In genomic region chr6:37454420-37455125, GRCh38 we compare ENCODE assay signal across 19 cellular contexts. TPM values are rescaled to one million over a fixed set of nuclear protein-coding genes. Genes with fewer than 3 reads are reported as not detected.
DNase-seq lines count a peak whose midpoint lies in the region; ATAC-seq and TF ChIP-seq lines count a peak whose summit lies in the region.
"Had no signal": no experiment of that assay in that cellular context is flagged by ENCODE, and none has a peak within 500 bp of the region (broad histone marks: within the 10 kb centered on the region; RNA-seq: fewer than 3 reads in every experiment).

No MANE protein-coding gene starts in this region.

- in situ Hi-C loops in ACHN (cut with HindIII; ENCODE audit: low pct_ligation_motif_present, low pct_unique_long_range_greater_than_20kb, low sequenced_read_pairs) = no loop called here

- TF ChIP-seq CTCF in H9 (conservative IDR thresholded peaks at IDR 0.05) = no peak
- TF ChIP-seq CTCF in RWPE1 (conservative IDR thresholded peaks at IDR 0.05; ENCODE audit: low read depth) = no peak
- no peak for TF ChIP-seq CTCF in lower lobe of right lung (IDR thresholded peaks at IDR 0.05)
- no peak for TF ChIP-seq CTCF in right lobe of liver (IDR thresholded peaks at IDR 0.05)

- H3K27ac Mint-ChIP-seq in H9 = peak overlapping the region in 2 of 3 experiments; percentile 35 to 59; a peak in 1 of 7 replicates
- H3K27ac Mint-ChIP-seq: activated naive CD4-positive, alpha-beta T cell treated with anti-CD3 and anti-CD28 coated beads, Interleukin-2, amount 10 ng/mL, durations not matched to agents 7 days and 5 days; T-cell; WTC11 had no signal

- H3K36me3 Mint-ChIP-seq in H9 (ENCODE audit: insufficient read depth in 1 of 3, low read depth in 3 of 3) = peaks cover 18 to 75% (median 62%) of the 10 kb centered on the region in 3 experiments; a peak in 6 of 7 replicates

- peaks cover 4% of the 10 kb centered on the region in 2 experiments for H3K4me1 Mint-ChIP-seq in H9
- H3K4me1 Mint-ChIP-seq: WTC11 had no signal

- peaks cover 35% of the 10 kb centered on the region for H3K36me3 ChIP-seq in ACC112 (ENCODE audit: insufficient read depth, low read length)
- H3K36me3 ChIP-seq in lower lobe of right lung = peaks cover 98% of the 10 kb centered on the region
- H3K36me3 ChIP-seq in right lobe of liver = peaks cover 0 to 46% (median 11%) of the 10 kb centered on the region in 4 donors

- H3K4me1 ChIP-seq in ACC112 (ENCODE audit: control insufficient read depth, insufficient read depth, low read length, unreplicated experiment) (peaks cover 45% of the 10 kb centered on the region), H9 (ENCODE audit: insufficient read depth, low read length) (no peaks in the 10 kb centered on the region), lower lobe of right lung (no peaks in the 10 kb centered on the region), right lobe of liver (no peaks in the 10 kb centered on the region)

- H3K27me3 ChIP-seq in ACC112 (ENCODE audit: insufficient read depth, low read length) (no peaks in the 10 kb centered on the region), H9 (ENCODE audit: insufficient read depth, low read length) (no peaks in the 10 kb centered on the region), lower lobe of right lung (ENCODE audit: low read depth) (no peaks in the 10 kb centered on the region), right lobe of liver (no peaks in the 10 kb centered on the region)
- H3K27me3 ChIP-seq: brain microvascular endothelial cell had no signal

- no peak overlapping the region for H2BK5ac ChIP-seq in H9 (ENCODE audit: insufficient read length, low read length)

- peak overlapping the region; percentile 93 for H3K27ac ChIP-seq in ACC112 (ENCODE audit: low read depth, low read length)
- no peak overlapping the region for H3K27ac ChIP-seq in H9 (ENCODE audit: insufficient read length, low read depth, low read length)
- peak overlapping the region; percentile 21; the same call in 1 of the 2 replicates for H3K27ac ChIP-seq in RWPE1
- H3K27ac ChIP-seq in lower lobe of right lung = peak overlapping the region; percentile 46
- H3K27ac ChIP-seq in right lobe of liver = no peak overlapping the region
- H3K27ac ChIP-seq: brain microvascular endothelial cell had no signal

- WGBS in H9 (ENCODE audit: extremely low coverage, insufficient read length, low lambda C conversion rate) = no CpG with 5 or more reads among the region's 7 CpGs
- WGBS in right lobe of liver (ENCODE audit: insufficient coverage, low coverage, low lambda C conversion rate, missing lambda C conversion rate) = 91% methylated on average over 6 of the region's 7 CpGs

- H4K91ac ChIP-seq in H9 (ENCODE audit: insufficient read length, low read depth, low read length) = no peak overlapping the region

- no peak overlapping the region for H3K4ac ChIP-seq in H9 (ENCODE audit: low read depth, low read length)

- H3K9me3 Mint-ChIP-seq in H9 = no peaks in the 10 kb centered on the region
- H3K9me3 Mint-ChIP-seq: activated naive CD4-positive, alpha-beta T cell treated with anti-CD3 and anti-CD28 coated beads, Interleukin-2, amount 10 ng/mL, durations not matched to agents 7 days and 5 days; naive thymus-derived CD8-positive, alpha-beta T cell; T-cell; WTC11 had no signal

- POLR2A ChIA-PET in RWPE1 (lab: Yijun Ruan, JAX; ENCODE audit: low non-redundant PET) = no interaction called here

- peak; percentile 89 for ATAC-seq in lower lobe of right lung
- no peak for ATAC-seq in GM18519 (IDR thresholded peaks at IDR 0.05; ENCODE audit: low FRiP score, unreplicated experiment)
- ATAC-seq in right lobe of liver = no peak
- ATAC-seq: left lobe of liver; naive thymus-derived CD8-positive, alpha-beta T cell; Panc1; T-cell; WTC11 had no signal

- H3K4me3 Mint-ChIP-seq in H9 = no peak overlapping the region
- H3K4me3 Mint-ChIP-seq: activated naive CD4-positive, alpha-beta T cell treated with anti-CD3 and anti-CD28 coated beads, Interleukin-2, amount 10 ng/mL, durations not matched to agents 7 days and 5 days; T-cell; WTC11 had no signal

- H3K9ac ChIP-seq in H9 (ENCODE audit: extremely low read depth, insufficient read length, low read length) = no peak overlapping the region

- H3K79me2 ChIP-seq in ACC112 (ENCODE audit: control insufficient read depth, insufficient read depth, low read length, unreplicated experiment) = peaks cover 7% of the 10 kb centered on the region
- H3K79me2 ChIP-seq in H9 (ENCODE audit: insufficient read depth, low read length) = no peaks in the 10 kb centered on the region

- no peak overlapping the region for H2AK5ac ChIP-seq in H9 (ENCODE audit: insufficient read length, low read length)

- no peak overlapping the region for H3K18ac ChIP-seq in H9 (ENCODE audit: insufficient read length, low read depth, low read length)

- TF ChIP-seq POLR2A in right lobe of liver (IDR thresholded peaks at IDR 0.05) = no peak

- no peaks in the 10 kb centered on the region for H3K23me2 ChIP-seq in H9 (ENCODE audit: insufficient read length, low read depth, low read length, poor library complexity, severe bottlenecking)

- H3K23ac ChIP-seq in H9 (ENCODE audit: insufficient read length, low read depth, low read length) = no peak overlapping the region

- H3K4me2 ChIP-seq in H9 (ENCODE audit: insufficient read depth, insufficient read length, low read length) = no peak overlapping the region

- no peak overlapping the region for H2BK15ac ChIP-seq in H9 (ENCODE audit: low read depth, low read length)

- intact Hi-C loops in lower lobe of right lung (cut with DNase I) (no loop called here), right lobe of liver (cut with DNase I) (no loop called here)

- no peak overlapping the region for H3T11ph ChIP-seq in H9 (ENCODE audit: low read length)

- H4K8ac ChIP-seq in H9 (replicated peaks; ENCODE audit: insufficient read length, low read depth, low read length) = no peak overlapping the region

- H2AFZ ChIP-seq in ACC112 (ENCODE audit: low read length, unreplicated experiment) = no peak overlapping the region
- no peak overlapping the region for H2AFZ ChIP-seq in H9 (ENCODE audit: low read length)

- no peak overlapping the region for H3K56ac ChIP-seq in H9 (ENCODE audit: insufficient read length, low read depth, low read length)

- no peak overlapping the region for H3K4me3 ChIP-seq in ACC112 (ENCODE audit: low read depth, low read length)
- H3K4me3 ChIP-seq in lower lobe of right lung = no peak overlapping the region
- no peak overlapping the region for H3K4me3 ChIP-seq in right lobe of liver

- H2BK12ac ChIP-seq in H9 (ENCODE audit: insufficient read length, low read depth, low read length) = no peak overlapping the region

- CTCF ChIA-PET in RWPE1 (lab: Yijun Ruan, JAX) = interaction anchor here (0.6 kb wide), 1 partner anchor 17 kb away, joined by 3 read pairs; no protein-coding TSS in a partner anchor

- no peak overlapping the region for H3K14ac ChIP-seq in H9 (ENCODE audit: insufficient read depth, low read length)

- H3K9me3 ChIP-seq in H9 (ENCODE audit: control insufficient read depth, low read depth, low read length) (no peaks in the 10 kb centered on the region), lower lobe of right lung (no peaks in the 10 kb centered on the region), right lobe of liver (no peaks in the 10 kb centered on the region)

- H2BK120ac ChIP-seq in H9 (ENCODE audit: low read depth, low read length, poor library complexity, severe bottlenecking) = no peak overlapping the region

- no peaks in the 10 kb centered on the region for H4K20me1 ChIP-seq in H9 (ENCODE audit: control insufficient read depth, insufficient read depth, insufficient read length)

- H4K5ac ChIP-seq in H9 (ENCODE audit: insufficient read length, low read depth, low read length) = no peak overlapping the region

- H3K27me3 Mint-ChIP-seq in H9 (ENCODE audit: low read depth) = no peaks in the 10 kb centered on the region
- H3K27me3 Mint-ChIP-seq: activated naive CD4-positive, alpha-beta T cell treated with anti-CD3 and anti-CD28 coated beads, Interleukin-2, amount 10 ng/mL, durations not matched to agents 7 days and 5 days; naive thymus-derived CD8-positive, alpha-beta T cell; progenitor cell of endocrine pancreas; T-cell had no signal

- DNase-seq in H9 = no peak
- no peak for DNase-seq in RWPE1 (ENCODE audit: low spot score)
- DNase-seq in lower lobe of right lung = no peak
- DNase-seq in right lobe of liver = no peak
- no peak for DNase-seq in ACHN
- no peak for DNase-seq in glomerular visceral epithelial cell (ENCODE audit: extremely low spot score)
- DNase-seq: activated naive CD4-positive, alpha-beta T cell treated with anti-CD3 and anti-CD28 coated beads, Interleukin-2, amount 10 ng/mL, durations not matched to agents 7 days and 5 days; brain microvascular endothelial cell; hypothalamus; Karpas-422; naive thymus-derived CD8-positive, alpha-beta T cell; NCI-H1436 treated with DMSO at 0.1 percent for 48 hours; T-cell had no signal

- H2BK20ac ChIP-seq in H9 (ENCODE audit: low read depth, low read length, poor library complexity, severe bottlenecking) = no peak overlapping the region

- no peaks in the 10 kb centered on the region for H3K79me1 ChIP-seq in H9 (ENCODE audit: insufficient read depth, low read depth, low read length, poor library complexity, severe bottlenecking)

RNA-seq across cellular contexts. Expression of gene CMTR1, which starts 21.6 kb away (rescaled TPM):
- total RNA-seq in H9 (2021) (34.8 and 35.0 TPM in 2 replicates), lower lobe of right lung (42.9 TPM), right lobe of liver (10 to 100 TPM; 15.6 to 22.3 (median 16.5) TPM)

RNA-seq across cellular contexts. Expression of gene CCDC167, which starts 45.1 kb away (rescaled TPM):
- total RNA-seq in H9 (2021) = 28.0 and 31.9 TPM in 2 replicates
- total RNA-seq in lower lobe of right lung = 12.7 TPM
- total RNA-seq in right lobe of liver = 100 to 1,000 TPM in 1 of 6 experiments, 10 to 100 TPM in 5; 16.5 to 103 (median 26.9) TPM

Comparison
In these comparisons a context has a peak if more than half of its experiments do, and no peak if none do; other contexts are left out.
1. H3K27ac ChIP-seq: peak in ACC112 (single experiment), RWPE1 (single experiment) and lower lobe of right lung (single experiment); none in H9 (single experiment) and right lobe of liver (0 of 3).
2. ATAC-seq: peak in lower lobe of right lung (2 of 2); none in GM18519 (single experiment) and right lobe of liver (0 of 4).